In genomic region chr17:78724544-78724943, GRCh38 we compare ENCODE assay signal across 10 cellular contexts. TPM values are rescaled to one million over a fixed set of nuclear protein-coding genes. Genes with fewer than 3 reads are reported as not detected.
DNase-seq lines count a peak whose midpoint lies in the region; ATAC-seq and TF ChIP-seq lines count a peak whose summit lies in the region.
"Had no signal": no experiment of that assay in that cellular context is flagged by ENCODE, and none has a peak within 500 bp of the region (broad histone marks: within the 10 kb centered on the region; RNA-seq: fewer than 3 reads in every experiment).

No MANE protein-coding gene starts in this region.

- peaks cover 0 to 52% (median 11%) of the 10 kb centered on the region in 4 donors for H3K4me1 ChIP-seq in right lobe of liver
- peaks cover 70 to 84% of the 10 kb centered on the region in 2 donors for H3K4me1 ChIP-seq in thyroid gland

- H3K36me3 Mint-ChIP-seq in activated naive CD4-positive, alpha-beta T cell treated with anti-CD3 and anti-CD28 coated beads, Interleukin-2, amount 10 ng/mL, durations not matched to agents 7 days and 5 days, result peaks cover 43% of the 10 kb centered on the region

- H3K36me3 ChIP-seq in right lobe of liver (no peaks in the 10 kb centered on the region), thyroid gland (no peaks in the 10 kb centered on the region)

- CTCF ChIA-PET in activated naive CD4-positive, alpha-beta T cell treated with anti-CD3 and anti-CD28 coated beads, Interleukin-2, amount 10 ng/mL, durations not matched to agents 7 days and 5 days (lab: Charles Lee), result interaction anchor here (2.5 to 2.6 kb wide), 2 partner anchors 12 to 15 kb away, joined by 11 to 14 read pairs; no protein-coding TSS in a partner anchor

- H3K9me3 ChIP-seq in right lobe of liver (no peaks in the 10 kb centered on the region), thyroid gland (no peaks in the 10 kb centered on the region)

- no peak overlapping the region for H3K4me3 Mint-ChIP-seq in activated naive CD4-positive, alpha-beta T cell treated with anti-CD3 and anti-CD28 coated beads, Interleukin-2, amount 10 ng/mL, durations not matched to agents 7 days and 5 days

- no peaks in the 10 kb centered on the region for H3K9me3 Mint-ChIP-seq in activated naive CD4-positive, alpha-beta T cell treated with anti-CD3 and anti-CD28 coated beads, Interleukin-2, amount 10 ng/mL, durations not matched to agents 7 days and 5 days

- intact Hi-C loops in right lobe of liver (cut with DNase I) (no loop called here), thyroid gland (cut with DNase I) (loop anchor here (10.0 kb wide), 1 partner anchor 110 kb away; no protein-coding TSS in a partner anchor)

- no peaks in the 10 kb centered on the region for H3K27me3 Mint-ChIP-seq in activated naive CD4-positive, alpha-beta T cell treated with anti-CD3 and anti-CD28 coated beads, Interleukin-2, amount 10 ng/mL, durations not matched to agents 7 days and 5 days

- no peak for DNase-seq in activated naive CD4-positive, alpha-beta T cell treated with anti-CD3 and anti-CD28 coated beads, Interleukin-2, amount 10 ng/mL, durations not matched to agents 7 days and 5 days
- DNase-seq in activated naive CD4-positive, alpha-beta T cell (lab: John Stamatoyannopoulos, UW), result no peak
- peak in 49 of 61 donors; percentile 10 to 79 (median 52) for DNase-seq in caudate nucleus (lab: John Stamatoyannopoulos, UW)
- DNase-seq in right lobe of liver, result peak; percentile 67 to 84 (median 79)
- peak; percentile 80 to 86 for DNase-seq in thyroid gland
- DNase-seq in ecto neural progenitor cell (ENCODE audit: low spot score), result no peak
- no peak for DNase-seq in hepatic stellate cell (ENCODE audit: low spot score)
- DNase-seq: trophoblast cell had no signal

- H3K27me3 ChIP-seq in right lobe of liver (no peaks in the 10 kb centered on the region), thyroid gland (no peaks in the 10 kb centered on the region)

- TF ChIP-seq CTCF in right lobe of liver (IDR thresholded peaks at IDR 0.05) (no peak), thyroid gland (IDR thresholded peaks at IDR 0.05) (no peak)

- 17% methylated on average over 4 of the region's 5 CpGs for WGBS in right lobe of liver (ENCODE audit: insufficient coverage, low coverage, low lambda C conversion rate, missing lambda C conversion rate)
- WGBS in thyroid gland, 2 donors, result 22 to 46% methylated on average over 5 of the region's 5 CpGs

- H3K27ac Mint-ChIP-seq in activated naive CD4-positive, alpha-beta T cell treated with anti-CD3 and anti-CD28 coated beads, Interleukin-2, amount 10 ng/mL, durations not matched to agents 7 days and 5 days, result peak overlapping the region; percentile 89

- ATAC-seq in right lobe of liver (peak; percentile 80 to 91 (median 86)), HG03521 (IDR thresholded peaks at IDR 0.05; ENCODE audit: unreplicated experiment) (no peak)

- peak overlapping the region; percentile 93 for H3K27ac ChIP-seq in caudate nucleus (ENCODE audit: low read depth, low read length)
- H3K27ac ChIP-seq in right lobe of liver, result no peak overlapping the region
- H3K27ac ChIP-seq in thyroid gland, result peak overlapping the region; percentile 67 to 72 (median 69)
- H3K27ac ChIP-seq: C4-2B had no signal

- peaks cover 92% of the 10 kb centered on the region for H3K4me1 Mint-ChIP-seq in activated naive CD4-positive, alpha-beta T cell treated with anti-CD3 and anti-CD28 coated beads, Interleukin-2, amount 10 ng/mL, durations not matched to agents 7 days and 5 days

- H3K4me3 ChIP-seq in right lobe of liver (no peak overlapping the region), thyroid gland (replicated peaks in 1 of 3) (no peak overlapping the region)

- no peak for TF ChIP-seq POLR2A in right lobe of liver (IDR thresholded peaks at IDR 0.05)
- no peak for TF ChIP-seq POLR2A in thyroid gland (IDR thresholded peaks at IDR 0.05)

RNA-seq across cellular contexts. Expression of gene CYTH1, which starts 57.5 kb away (rescaled TPM):
- total RNA-seq in right lobe of liver (10 to 100 TPM; 14.8 to 46.2 (median 28.8) TPM), thyroid gland (10 to 100 TPM; 69.0 to 94.5 (median 75.7) TPM)

Comparison
In these comparisons a context has a peak if more than half of its experiments do, and no peak if none do; other contexts are left out.
1. DNase-seq: peak in caudate nucleus (49 of 61), right lobe of liver (3 of 3) and thyroid gland (2 of 2); none in activated naive CD4-positive, alpha-beta T cell treated with anti-CD3 and anti-CD28 coated beads, Interleukin-2, amount 10 ng/mL, durations not matched to agents 7 days and 5 days (single experiment), activated naive CD4-positive, alpha-beta T cell (0 of 4), ecto neural progenitor cell (single experiment) and hepatic stellate cell (single experiment).
2. H3K27ac ChIP-seq: peak in caudate nucleus (single experiment) and thyroid gland (3 of 3); none in right lobe of liver (0 of 3).